Comparison of ENCODE assay signal across 10 cellular contexts in genomic region chr6:97669191-97669651, GRCh38.
A peak's percentile ranks its signal among the peaks of the same experiment; 100 is the strongest.
DNase-seq lines count a peak whose midpoint lies in the region; ATAC-seq and TF ChIP-seq lines count a peak whose summit lies in the region.
"Had no signal": no experiment of that assay in that cellular context is flagged by ENCODE, and none has a peak within 500 bp of the region (broad histone marks: within the 10 kb centered on the region; RNA-seq: fewer than 3 reads in every experiment).

No MANE protein-coding gene starts in this region.

- no peaks in the 10 kb centered on the region for H3K9me3 ChIP-seq in T-helper 17 cell (ENCODE audit: control insufficient read depth, low read length, poor library complexity, severe bottlenecking)

- H3K4me3 Mint-ChIP-seq in T-helper 17 cell = no peak overlapping the region
- H3K4me3 Mint-ChIP-seq: brain had no signal

- peak overlapping the region; percentile 19 for H3K4me3 ChIP-seq in WI38 (ENCODE audit: low read depth, low read length)

- H3K4me1 Mint-ChIP-seq in T-helper 17 cell = no peaks in the 10 kb centered on the region

- ATAC-seq in GM19023 (IDR thresholded peaks at IDR 0.05; ENCODE audit: unreplicated experiment) = peak; percentile 100
- peak; percentile 100 for ATAC-seq in HG03066 (IDR thresholded peaks at IDR 0.05; ENCODE audit: low read depth, unreplicated experiment)
- ATAC-seq in T-helper 17 cell = no peak
- ATAC-seq: HCT116 had no signal

- no peaks in the 10 kb centered on the region for H3K27me3 Mint-ChIP-seq in T-helper 17 cell
- H3K27me3 Mint-ChIP-seq: brain had no signal

- no peak overlapping the region for H3K27ac Mint-ChIP-seq in T-helper 17 cell
- H3K27ac Mint-ChIP-seq: brain had no signal

- peak overlapping the region; percentile 78 for H3K27ac ChIP-seq in substantia nigra (ENCODE audit: low read depth, low read length, poor library complexity, severe bottlenecking)

- TF ChIP-seq CTCF in WI38 (IDR thresholded peaks at IDR 0.05; ENCODE audit: low read depth, low read length) = no peak

- H3K36me3 Mint-ChIP-seq in T-helper 17 cell (ENCODE audit: low read depth) = no peaks in the 10 kb centered on the region
- H3K36me3 Mint-ChIP-seq: brain had no signal

- DNase-seq in AG20443 (ENCODE audit: low spot score) (peak; percentile 11), iPS-NIHi11 (ENCODE audit: low spot score) (peak; percentile 22), substantia nigra (lab: John Stamatoyannopoulos, UW) (peak in 46 of 49 donors; percentile 4 to 82 (median 44)), NK-92 (lab: John Stamatoyannopoulos, UW; ENCODE audit: unreplicated experiment) (no peak), T-helper 17 cell (no peak)

Comparison
In these comparisons a context has a peak if more than half of its experiments do, and no peak if none do; other contexts are left out.
1. DNase-seq: peak in AG20443 (single experiment), iPS-NIHi11 (single experiment) and substantia nigra (46 of 49); none in NK-92 (single experiment) and T-helper 17 cell (0 of 3).